ENCODE assay signal across 8 cellular contexts in genomic region chr13:107373551-107373950, GRCh38.
DNase-seq lines count a peak whose midpoint lies in the region; ATAC-seq and TF ChIP-seq lines count a peak whose summit lies in the region.

No MANE protein-coding gene starts in this region.

- H3K9me3 Mint-ChIP-seq in type B pancreatic cell = peaks cover 4% of the 10 kb centered on the region

- no peaks in the 10 kb centered on the region for H3K36me3 Mint-ChIP-seq in type B pancreatic cell

- TF ChIP-seq CTCF in type B pancreatic cell (conservative IDR thresholded peaks at IDR 0.05) = peak; percentile 77

- ATAC-seq in GM21529 (IDR thresholded peaks at IDR 0.05; ENCODE audit: unreplicated experiment) = no peak

- peaks cover 20% of the 10 kb centered on the region for H3K4me1 Mint-ChIP-seq in type B pancreatic cell (ENCODE audit: unreplicated experiment)

- H3K27ac Mint-ChIP-seq in type B pancreatic cell = no peak overlapping the region

- DNase-seq in SIG-M5 treated with dmso at 0.1 percent for 504 hours (lab: John Stamatoyannopoulos, UW; ENCODE audit: unreplicated experiment) = peak; percentile 16
- DNase-seq in SIG-M5 (lab: John Stamatoyannopoulos, UW) = no peak
- peak; percentile 57 for DNase-seq in RKO (ENCODE audit: low spot score)
- DNase-seq in globus pallidus (ENCODE audit: low spot score) = peak; percentile 28
- DNase-seq in type B pancreatic cell (ENCODE audit: extremely low spot score, unreplicated experiment) = no peak
- no peak for DNase-seq in ureter (ENCODE audit: low spot score)
- no peak for DNase-seq in NOMO-1 treated with DMSO at 0.1 percent for 48 hours (lab: John Stamatoyannopoulos, UW; ENCODE audit: unreplicated experiment)

- peaks cover 8% of the 10 kb centered on the region for H3K27me3 Mint-ChIP-seq in type B pancreatic cell

- no peak overlapping the region for H3K4me3 Mint-ChIP-seq in type B pancreatic cell

Comparison
In these comparisons a context has a peak if more than half of its experiments do, and no peak if none do; other contexts are left out.
1. DNase-seq: peak in SIG-M5 treated with dmso at 0.1 percent for 504 hours (single experiment), RKO (single experiment) and globus pallidus (single experiment); none in SIG-M5 (single experiment), type B pancreatic cell (single experiment), ureter (single experiment) and NOMO-1 treated with DMSO at 0.1 percent for 48 hours (single experiment).